8 cellular contexts compared by ENCODE assay signal in genomic region chr12:31733549-31734432, GRCh38. TPM values are rescaled to one million over a fixed set of nuclear protein-coding genes. Genes with fewer than 3 reads are reported as not detected.
DNase-seq lines count a peak whose midpoint lies in the region; ATAC-seq and TF ChIP-seq lines count a peak whose summit lies in the region.
"Not testable (repeated sequence)": the region's sequence is repeated elsewhere in the genome, so short reads cannot be mapped to it uniquely, and the experiment has no call there.

No MANE protein-coding gene starts in this region.

- not testable (repeated sequence) for H3K36me3 ChIP-seq in gastroesophageal sphincter; osteoblast (ENCODE audit: insufficient read depth, low read length); tibial nerve

- not testable (repeated sequence) for H3K27me3 ChIP-seq in gastroesophageal sphincter; osteoblast (ENCODE audit: insufficient read depth, low read length); tibial nerve

- H3K36me3 Mint-ChIP-seq in IgD-negative memory B cell = not testable (repeated sequence)
- peaks cover 11% of the 10 kb centered on the region in 2 donors for H3K36me3 Mint-ChIP-seq in activated T-cell treated with anti-CD3 and anti-CD28 coated beads, Interleukin-2, amount 50 U/mL, for 72 hours (ENCODE audit: insufficient read depth in 2 of 2)
- H3K36me3 Mint-ChIP-seq in central memory CD8-positive, alpha-beta T cell (ENCODE audit: insufficient read depth) = peaks cover 15% of the 10 kb centered on the region

- H3K4me1 ChIP-seq in gastroesophageal sphincter = peaks cover 0 to 11% (median 0%) of the 10 kb centered on the region in 3 donors
- peaks cover 46% of the 10 kb centered on the region for H3K4me1 ChIP-seq in osteoblast (ENCODE audit: insufficient read depth, low read length)
- peaks cover 0 to 24% (median 9%) of the 10 kb centered on the region in 4 donors for H3K4me1 ChIP-seq in tibial nerve

- not testable (repeated sequence) for H3K79me2 ChIP-seq in osteoblast (ENCODE audit: insufficient read depth, low read length)

- peaks cover 30 to 38% (median 32%) of the 10 kb centered on the region in 3 donors for H3K4me1 Mint-ChIP-seq in IgD-negative memory B cell
- H3K4me1 Mint-ChIP-seq in activated T-cell treated with anti-CD3 and anti-CD28 coated beads, Interleukin-2, amount 50 U/mL, for 72 hours (ENCODE audit: low read depth) = peaks cover 77% of the 10 kb centered on the region
- H3K4me1 Mint-ChIP-seq in central memory CD8-positive, alpha-beta T cell = peaks cover 31% of the 10 kb centered on the region

- not testable (repeated sequence) for H3K4me2 ChIP-seq in osteoblast (ENCODE audit: insufficient read depth, low read length)

- TF ChIP-seq CTCF in gastroesophageal sphincter (IDR thresholded peaks at IDR 0.05); osteoblast (IDR thresholded peaks at IDR 0.05; ENCODE audit: extremely low read depth, low read depth, low read length); tibial nerve (IDR thresholded peaks at IDR 0.05): not testable (repeated sequence)

- TF ChIP-seq EP300 in gastroesophageal sphincter (IDR thresholded peaks at IDR 0.05); tibial nerve (IDR thresholded peaks at IDR 0.05): not testable (repeated sequence)

- not testable (repeated sequence) for ATAC-seq in SK-N-SH treated with all-trans-retinoic acid at 6 μM for 48 hours; activated T-cell treated with anti-CD3 and anti-CD28 coated beads, Interleukin-2, amount 50 U/mL, for 72 hours (replicated peaks in 1 of 2); central memory CD8-positive, alpha-beta T cell (replicated peaks; ENCODE audit: extremely low read depth, poor library complexity, severe bottlenecking); gastroesophageal sphincter

- not testable (repeated sequence) for H3K27me3 Mint-ChIP-seq in IgD-negative memory B cell; activated T-cell treated with anti-CD3 and anti-CD28 coated beads, Interleukin-2, amount 50 U/mL, for 72 hours (ENCODE audit: low read depth); central memory CD8-positive, alpha-beta T cell

- not testable (repeated sequence) for TF ChIP-seq POLR2A in gastroesophageal sphincter (IDR thresholded peaks at IDR 0.05); tibial nerve (IDR thresholded peaks at IDR 0.05)

- not testable (repeated sequence) for H3K9me3 Mint-ChIP-seq in IgD-negative memory B cell; activated T-cell treated with anti-CD3 and anti-CD28 coated beads, Interleukin-2, amount 50 U/mL, for 72 hours; central memory CD8-positive, alpha-beta T cell

- H3K27ac Mint-ChIP-seq in IgD-negative memory B cell = peak overlapping the region in 2 of 3 donors; percentile 16 to 43
- H3K27ac Mint-ChIP-seq in activated T-cell treated with anti-CD3 and anti-CD28 coated beads, Interleukin-2, amount 50 U/mL, for 72 hours = peak overlapping the region; percentile 72
- H3K27ac Mint-ChIP-seq in central memory CD8-positive, alpha-beta T cell (ENCODE audit: low read depth) = not testable (repeated sequence)

- not testable (repeated sequence) for H3K4me3 ChIP-seq in gastroesophageal sphincter; osteoblast (ENCODE audit: insufficient read depth, low read length); tibial nerve

- H3K27ac ChIP-seq in gastroesophageal sphincter (peak overlapping the region in 3 of 4 donors; percentile 61 to 72 (median 71)), osteoblast (ENCODE audit: low read depth, low read length) (peak overlapping the region; percentile 79), tibial nerve (peak overlapping the region in 3 of 4 donors; percentile 8 to 80 (median 78))

- H4K20me1 ChIP-seq in osteoblast (ENCODE audit: insufficient read depth, low read length) = not testable (repeated sequence)

- DNase-seq in DMS 273 (lab: John Stamatoyannopoulos, UW; ENCODE audit: unreplicated experiment) = peak; percentile 10
- DNase-seq in activated T-cell treated with anti-CD3 and anti-CD28 coated beads, Interleukin-2, amount 50 U/mL, for 72 hours = peak; percentile 43 to 44
- DNase-seq in central memory CD8-positive, alpha-beta T cell (ENCODE audit: low spot score in 2 of 2); tibial nerve (ENCODE audit: low spot score in 2 of 2): not testable (repeated sequence)
- peak; percentile 1 for DNase-seq in osteoblast (ENCODE audit: insufficient read length, low spot score, missing footprints)

- H3K4me3 Mint-ChIP-seq in IgD-negative memory B cell = peak overlapping the region in 3 of 4 donors; percentile 13 to 72 (median 25)
- H3K4me3 Mint-ChIP-seq in activated T-cell treated with anti-CD3 and anti-CD28 coated beads, Interleukin-2, amount 50 U/mL, for 72 hours = peak overlapping the region; percentile 17 to 77
- H3K4me3 Mint-ChIP-seq in central memory CD8-positive, alpha-beta T cell = peak overlapping the region; percentile 31

- WGBS in gastroesophageal sphincter (ENCODE audit: low coverage in 1 of 2), 2 donors = 63 to 80% methylated on average over 2 to 8 of the region's 15 CpGs
- 83 to 87% methylated on average over 15 of the region's 15 CpGs for WGBS in tibial nerve, 2 donors

- H3K9me3 ChIP-seq in gastroesophageal sphincter; osteoblast (ENCODE audit: low read depth, low read length); tibial nerve: not testable (repeated sequence)

- H2AFZ ChIP-seq in osteoblast (ENCODE audit: low read length) = peak overlapping the region; percentile 17

TF ChIP-seq in SK-N-SH treated with all-trans-retinoic acid at 6 μM for 48 hours, 23 proteins besides CTCF, POLR2A, EP300 and RAD21:
- TF ChIP-seq RARB (CRISPR knock-in tag; IDR thresholded peaks at IDR 0.05) (0 out of 2 replicates have a peak, but pooled peaks have one; percentile 45), CSDC2 (CRISPR knock-in tag; IDR thresholded peaks at IDR 0.05) (peak; percentile 95), SNAI2 (CRISPR knock-in tag; IDR thresholded peaks at IDR 0.05) (peak; percentile 90; the same call in 1 of the 2 replicates), ZFP3 (CRISPR knock-in tag; IDR thresholded peaks at IDR 0.05) (peak; percentile 80), CREB5 (CRISPR knock-in tag; IDR thresholded peaks at IDR 0.05; ENCODE audit: low read depth) (0 out of 2 replicates have a peak, but pooled peaks have one; percentile 27), TCF4 (CRISPR knock-in tag; IDR thresholded peaks at IDR 0.05; ENCODE audit: borderline replicate concordance) (peak; percentile 22; the same call in 1 of the 2 replicates), ZFP30 (CRISPR knock-in tag; IDR thresholded peaks at IDR 0.05) (0 out of 2 replicates have a peak, but pooled peaks have one; percentile 15), ISL1 (CRISPR knock-in tag; IDR thresholded peaks at IDR 0.05) (peak; percentile 53; the same call in 1 of the 2 replicates)

RNA-seq across cellular contexts. Expression of gene AMN1, which starts 5.0 kb away (rescaled TPM):
- 18.6 TPM for polyA plus RNA-seq in IgD-negative memory B cell
- total RNA-seq in activated T-cell treated with anti-CD3 and anti-CD28 coated beads, Interleukin-2, amount 50 U/mL, for 72 hours = 1 to 10 TPM; 4.2 to 4.5 TPM
- 10 to 100 TPM in 2 of 4 donors, 1 to 10 TPM in 2; 7.5 to 19.3 (median 9.6) TPM for total RNA-seq in gastroesophageal sphincter
- 5.4 and 5.6 TPM in 2 replicates for total RNA-seq in osteoblast
- 10 to 100 TPM in 2 of 4 donors, 1 to 10 TPM in 2; 6.5 to 10.5 (median 9.4) TPM for total RNA-seq in tibial nerve
